ENCODE assay signal across 31 cellular contexts in the genomic region with DNA sequence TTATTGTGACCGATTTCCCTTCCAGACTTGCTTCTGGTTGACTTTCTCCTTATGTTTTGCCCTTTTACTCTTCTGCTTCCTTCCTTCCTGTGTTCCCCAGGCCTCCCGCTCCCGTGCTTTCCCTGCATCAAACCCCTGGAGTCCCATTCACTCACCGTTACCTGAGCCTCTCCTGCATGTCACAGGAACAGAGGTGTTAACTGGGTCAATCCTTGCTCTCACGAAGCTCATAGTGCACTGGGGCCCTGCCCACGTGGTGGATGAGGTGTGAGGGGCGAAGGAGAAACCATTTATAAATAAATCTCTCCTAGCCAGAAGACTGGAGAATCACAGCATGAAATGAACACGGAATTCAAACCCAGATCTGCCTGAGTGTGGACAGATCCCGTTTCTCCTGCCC.
"Had no signal": no experiment of that assay in that cellular context is flagged by ENCODE, and none has a peak within 500 bp of the region (broad histone marks: within the 10 kb centered on the region; RNA-seq: fewer than 3 reads in every experiment).

No MANE protein-coding gene starts in this region.

- H3K27ac ChIP-seq: left ventricle myocardium inferior, pancreas, prostate gland, skin epidermis, stomach, testis, thyroid gland, transverse colon, upper lobe of left lung, vagina had no signal

- H3K4me1 ChIP-seq: pancreas, prostate gland, stomach, testis, thyroid gland, transverse colon, upper lobe of left lung had no signal

- H3K27ac Mint-ChIP-seq: immature natural killer cell; naive thymus-derived CD4-positive, alpha-beta T cell; natural killer cell treated with Interleukin-12 subunit alpha and Interleukin-12 subunit beta and Interleukin-15 and Interleukin-18, amount 100 ng/mL, for 72 hours; stimulated activated naive B cell treated with anti-CD40 and anti-IgM and Interleukin-4, amounts not matched to agents 10 μg/mL and 1 μg/mL and 100 μg/mL, for 72 hours had no signal

- H3K36me3 Mint-ChIP-seq: immature natural killer cell; natural killer cell treated with Interleukin-12 subunit alpha and Interleukin-12 subunit beta and Interleukin-15 and Interleukin-18, amount 100 ng/mL, for 72 hours had no signal

- H3K27me3 Mint-ChIP-seq: natural killer cell treated with Interleukin-12 subunit alpha and Interleukin-12 subunit beta and Interleukin-15 and Interleukin-18, amount 100 ng/mL, for 72 hours had no signal

- ATAC-seq: mucosa of descending colon; naive thymus-derived CD4-positive, alpha-beta T cell; natural killer cell treated with Interleukin-12 subunit alpha and Interleukin-12 subunit beta and Interleukin-15 and Interleukin-18, amount 100 ng/mL, for 72 hours; pancreas; sciatic nerve; stimulated activated naive B cell treated with anti-CD40 and anti-IgM and Interleukin-4, amounts not matched to agents 10 μg/mL and 1 μg/mL and 100 μg/mL, for 72 hours; stimulated activated naive CD8-positive, alpha-beta T cell treated with anti-CD3 and anti-CD28 coated beads, Interleukin-15, Interleukin-2, amounts not matched to agents 100 U/mL and 50 U/mL, for 24 hours had no signal

- FAIRE-seq: islet of Langerhans, kidney, pancreas had no signal

- DNase-seq: hypothalamus; immature natural killer cell; kidney; left ventricle myocardium inferior; mesendoderm; midbrain; mucosa of descending colon; naive thymus-derived CD4-positive, alpha-beta T cell; nucleus accumbens; pancreas; posterior cingulate gyrus; retina; right cardiac atrium; stimulated activated CD4-positive, alpha-beta T cell treated with anti-CD3 and anti-CD28 coated beads, Interleukin-12 subunit alpha, Interleukin-12 subunit beta, amount 100 ng/mL, for 4 hours; stimulated activated CD4-positive, alpha-beta T cell treated with anti-CD3 and anti-CD28 coated beads, Interleukin-15, amount 100 ng/mL, for 24 hours; stimulated activated CD4-positive, alpha-beta T cell treated with anti-CD3 and anti-CD28 coated beads, Interleukin-2, amount 100 ng/mL, for 24 hours; stimulated activated CD4-positive, alpha-beta T cell treated with anti-CD3 and anti-CD28 coated beads, Interleukin-4, amount 100 ng/mL, for 1 hour; stimulated activated naive B cell treated with anti-CD40 and anti-IgM and Interleukin-4, amounts not matched to agents 10 μg/mL and 1 μg/mL and 100 μg/mL, for 72 hours; stimulated activated naive CD8-positive, alpha-beta T cell treated with anti-CD3 and anti-CD28 coated beads, Interleukin-15, Interleukin-2, amounts not matched to agents 100 U/mL and 50 U/mL, for 24 hours; stomach; testis; thyroid gland; transverse colon had no signal

- H3K9me3 ChIP-seq: left ventricle myocardium inferior, mucosa of descending colon, pancreas, prostate gland, stomach, testis, thyroid gland, transverse colon, upper lobe of left lung, vagina had no signal

- H3K36me3 ChIP-seq: left ventricle myocardium inferior, pancreas, prostate gland, stomach, thyroid gland, transverse colon, upper lobe of left lung, vagina had no signal

- H3K4me3 Mint-ChIP-seq: immature natural killer cell; naive thymus-derived CD4-positive, alpha-beta T cell; natural killer cell treated with Interleukin-12 subunit alpha and Interleukin-12 subunit beta and Interleukin-15 and Interleukin-18, amount 100 ng/mL, for 72 hours; stimulated activated naive B cell treated with anti-CD40 and anti-IgM and Interleukin-4, amounts not matched to agents 10 μg/mL and 1 μg/mL and 100 μg/mL, for 72 hours had no signal

- H3K4me3 ChIP-seq: left ventricle myocardium inferior, lung, mucosa of descending colon, pancreas, prostate gland, skin epidermis, stomach, testis, thyroid gland, transverse colon, upper lobe of left lung, vagina had no signal

- H3K4me1 Mint-ChIP-seq: immature natural killer cell; naive thymus-derived CD4-positive, alpha-beta T cell; stimulated activated naive B cell treated with anti-CD40 and anti-IgM and Interleukin-4, amounts not matched to agents 10 μg/mL and 1 μg/mL and 100 μg/mL, for 72 hours had no signal

- H3K27me3 ChIP-seq: pancreas, stomach, testis, thyroid gland, transverse colon, upper lobe of left lung, vagina had no signal

- H3K9me3 Mint-ChIP-seq: immature natural killer cell; natural killer cell treated with Interleukin-12 subunit alpha and Interleukin-12 subunit beta and Interleukin-15 and Interleukin-18, amount 100 ng/mL, for 72 hours had no signal
